ENCODE assay signal across 8 cellular contexts in the genomic region with DNA sequence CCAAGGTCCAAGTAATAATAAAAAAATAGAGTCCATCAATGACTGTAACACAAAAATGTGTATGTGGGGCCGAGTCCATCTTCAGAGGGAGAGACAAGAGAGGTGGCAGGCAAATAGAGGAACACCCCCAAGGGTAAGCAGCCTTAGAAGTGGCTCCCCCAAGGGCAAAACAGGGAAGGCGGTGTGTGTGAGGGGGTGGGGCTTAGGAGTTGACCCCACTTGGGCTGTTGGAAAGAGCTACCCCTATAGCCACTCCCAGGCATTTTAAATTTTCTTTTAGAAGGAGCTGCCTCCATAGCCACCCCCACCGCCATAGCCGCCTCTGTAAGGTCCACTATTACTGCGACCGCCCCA. TPM values are rescaled to one million over a fixed set of nuclear protein-coding genes. Genes with fewer than 3 reads are reported as not detected.
DNase-seq lines count a peak whose midpoint lies in the region; TF ChIP-seq lines count a peak whose summit lies in the region.

No MANE protein-coding gene starts in this region.

- BruUV-seq in Caco-2 (replicated peaks; lab: Mats Ljungman, UMichigan) = no TSS peak

- peak overlapping the region; percentile 54 for H3K4me2 ChIP-seq in parathyroid adenoma (ENCODE audit: low read length)

- TF ChIP-seq CTCF in Caco-2 (IDR thresholded peaks at IDR 0.05; ENCODE audit: insufficient read depth in 1 of 2, low read depth in 1 of 2, low read length in 1 of 2, severe bottlenecking in 1 of 2, unreplicated experiment in 1 of 2) (no peak), fibroblast of pulmonary artery (IDR thresholded peaks at IDR 0.05; ENCODE audit: low read length, missing control alignments) (no peak), parathyroid adenoma (IDR thresholded peaks at IDR 0.05) (no peak)

- H3K9me3 ChIP-seq in Caco-2 = no peaks in the 10 kb centered on the region
- H3K9me3 ChIP-seq in parathyroid adenoma (ENCODE audit: control insufficient read depth, low read length) = no peaks in the 10 kb centered on the region

- H3K27me3 ChIP-seq in Caco-2 (replicated peaks; ENCODE audit: control insufficient read depth, insufficient read depth, low read length) (no peaks in the 10 kb centered on the region), parathyroid adenoma (ENCODE audit: control insufficient read depth, insufficient read depth, low read length) (no peaks in the 10 kb centered on the region)

- peak overlapping the region; percentile 100 for H3K27ac Mint-ChIP-seq in Caco-2 (ENCODE audit: unreplicated experiment)
- H3K27ac Mint-ChIP-seq in activated CD4-positive, alpha-beta T cell treated with anti-CD3 and anti-CD28 coated beads, Interleukin-2, amount 10 ng/mL, durations not matched to agents 7 days and 5 days = peak overlapping the region; percentile 100

- no peaks in the 10 kb centered on the region for H3K4me1 Mint-ChIP-seq in Caco-2 (ENCODE audit: low read depth, unreplicated experiment)
- H3K4me1 Mint-ChIP-seq in activated CD4-positive, alpha-beta T cell treated with anti-CD3 and anti-CD28 coated beads, Interleukin-2, amount 10 ng/mL, durations not matched to agents 7 days and 5 days = peaks cover 27% of the 10 kb centered on the region

- peaks cover 15% of the 10 kb centered on the region for H3K79me2 ChIP-seq in parathyroid adenoma

- H3K4me1 ChIP-seq in Caco-2 = peaks cover 20% of the 10 kb centered on the region
- H3K4me1 ChIP-seq in parathyroid adenoma = peaks cover 4% of the 10 kb centered on the region

- peak overlapping the region; percentile 99 for H3K9ac ChIP-seq in parathyroid adenoma

- H3K36me3 Mint-ChIP-seq in Caco-2 (ENCODE audit: insufficient read depth, unreplicated experiment) = peaks cover 53% of the 10 kb centered on the region
- H3K36me3 Mint-ChIP-seq in activated CD4-positive, alpha-beta T cell treated with anti-CD3 and anti-CD28 coated beads, Interleukin-2, amount 10 ng/mL, durations not matched to agents 7 days and 5 days (ENCODE audit: low read depth) = peaks cover 43% of the 10 kb centered on the region

- CTCF ChIA-PET in Caco-2 (lab: Charles Lee) = interaction anchor here (0.9 to 1.5 kb wide), 2 partner anchors 11 to 92 kb away, joined by 3 to 13 read pairs; no protein-coding TSS in a partner anchor
- CTCF ChIA-PET in activated CD4-positive, alpha-beta T cell treated with anti-CD3 and anti-CD28 coated beads, Interleukin-2, amount 10 ng/mL, durations not matched to agents 7 days and 5 days (lab: Charles Lee) = interaction anchor here (0.5 to 3.6 kb wide), 9 partner anchors 11 to 503 kb away, joined by 3 to 21 read pairs (median 4); partner anchors contain the start of gene KLHL3

- H3K4me3 ChIP-seq in Caco-2 (ENCODE audit: low read depth, low read length) = peak overlapping the region; percentile 91
- H3K4me3 ChIP-seq in fibroblast of pulmonary artery (replicated peaks; ENCODE audit: low read depth, low read length) = peak overlapping the region; percentile 94
- peak overlapping the region; percentile 100 for H3K4me3 ChIP-seq in parathyroid adenoma (ENCODE audit: low read depth, low read length)

- H3K36me3 ChIP-seq in Caco-2 (ENCODE audit: control insufficient read depth, insufficient read depth, low read length) (0 out of 2 replicates have a peak, but pooled peaks cover 1% of the 10 kb centered on the region), parathyroid adenoma (ENCODE audit: control insufficient read depth, insufficient read depth, low read length) (no peaks in the 10 kb centered on the region)

- in situ Hi-C loops in KBM-7 (cut with MboI; ENCODE audit: low pct_unique_long_range_greater_than_20kb, low sequenced_read_pairs) (no loop called here), G401 (cut with HindIII; ENCODE audit: low sequenced_read_pairs) (no loop called here)

- POLR2A ChIA-PET in Caco-2 (lab: Charles Lee) = interaction anchor here (0.5 to 0.7 kb wide), 2 partner anchors 17 to 1651 kb away, joined by 3 read pairs; partner anchors contain the start of genes KLHL3 and SPATA24
- POLR2A ChIA-PET in activated CD4-positive, alpha-beta T cell treated with anti-CD3 and anti-CD28 coated beads, Interleukin-2, amount 10 ng/mL, durations not matched to agents 7 days and 5 days (lab: Charles Lee) = interaction anchor here (0.7 kb wide), 2 partner anchors 17 to 286 kb away, joined by 3 to 4 read pairs; partner anchors contain the start of gene KLHL3

- H3K27ac ChIP-seq in parathyroid adenoma = peak overlapping the region; percentile 97

- H3K27me3 Mint-ChIP-seq in Caco-2 (ENCODE audit: insufficient read depth, unreplicated experiment) = no peaks in the 10 kb centered on the region
- H3K27me3 Mint-ChIP-seq in activated CD4-positive, alpha-beta T cell treated with anti-CD3 and anti-CD28 coated beads, Interleukin-2, amount 10 ng/mL, durations not matched to agents 7 days and 5 days = no peaks in the 10 kb centered on the region

- peak overlapping the region; percentile 97 for H3K4me3 Mint-ChIP-seq in Caco-2 (ENCODE audit: unreplicated experiment)
- H3K4me3 Mint-ChIP-seq in activated CD4-positive, alpha-beta T cell treated with anti-CD3 and anti-CD28 coated beads, Interleukin-2, amount 10 ng/mL, durations not matched to agents 7 days and 5 days = peak overlapping the region; percentile 95

- no peak overlapping the region for H2AFZ ChIP-seq in parathyroid adenoma

- no peaks in the 10 kb centered on the region for H3K9me3 Mint-ChIP-seq in Caco-2 (ENCODE audit: unreplicated experiment)
- H3K9me3 Mint-ChIP-seq in activated CD4-positive, alpha-beta T cell treated with anti-CD3 and anti-CD28 coated beads, Interleukin-2, amount 10 ng/mL, durations not matched to agents 7 days and 5 days = no peaks in the 10 kb centered on the region

- no peak for DNase-seq in Caco-2
- DNase-seq in KBM-7 = peak; percentile 70
- DNase-seq in activated CD4-positive, alpha-beta T cell treated with anti-CD3 and anti-CD28 coated beads, Interleukin-2, amount 10 ng/mL, durations not matched to agents 7 days and 5 days = peak; percentile 41
- no peak for DNase-seq in fibroblast of pulmonary artery (ENCODE audit: low read depth)
- no peak for DNase-seq in G401 (ENCODE audit: low spot score)
- DNase-seq in inferior parietal cortex (ENCODE audit: extremely low spot score) = no peak
- DNase-seq in stimulated activated CD4-positive, alpha-beta T cell treated with anti-CD3 and anti-CD28 coated beads, Interleukin-4, amount 100 ng/mL, for 4 hours = no peak

- intact Hi-C loops in Caco-2 (cut with micrococcal nuclease; ENCODE audit: unreplicated experiment) = loop anchor here (1.0 kb wide), 1 partner anchor 69 kb away; no protein-coding TSS in a partner anchor

RNA-seq across cellular contexts. Expression of gene HNRNPA0, which starts 1.3 kb away (rescaled TPM):
- total RNA-seq in Caco-2 (2022) = 41.9 and 42.5 TPM in 2 replicates
- 10 to 100 TPM; 26.0 to 31.8 TPM for total RNA-seq in activated CD4-positive, alpha-beta T cell treated with anti-CD3 and anti-CD28 coated beads, Interleukin-2, amount 10 ng/mL, durations not matched to agents 7 days and 5 days
- total RNA-seq in G401 (2014; rRNA removed; shearing (Covaris generic)) = 79.3 and 83.7 TPM in 2 replicates

RNA-seq across cellular contexts. Expression of gene KLHL3, which starts 17.0 kb away (rescaled TPM):
- 3.5 TPM in 2 replicates for total RNA-seq in Caco-2 (2022)
- 10 to 100 TPM; 24.1 to 27.1 TPM for total RNA-seq in activated CD4-positive, alpha-beta T cell treated with anti-CD3 and anti-CD28 coated beads, Interleukin-2, amount 10 ng/mL, durations not matched to agents 7 days and 5 days
- 0.86 and 1.2 TPM in 2 replicates for total RNA-seq in G401 (2014; rRNA removed; shearing (Covaris generic))

Comparison
In these comparisons a context has a peak if more than half of its experiments do, and no peak if none do; other contexts are left out.
1. DNase-seq: peak in KBM-7 (single experiment) and activated CD4-positive, alpha-beta T cell treated with anti-CD3 and anti-CD28 coated beads, Interleukin-2, amount 10 ng/mL, durations not matched to agents 7 days and 5 days (single experiment); none in Caco-2 (0 of 2), fibroblast of pulmonary artery (single experiment), G401 (single experiment), inferior parietal cortex (single experiment) and stimulated activated CD4-positive, alpha-beta T cell treated with anti-CD3 and anti-CD28 coated beads, Interleukin-4, amount 100 ng/mL, for 4 hours (0 of 2).
2. Peak in every context shown above with its lines, with median percentiles within 50 percentile points of each other: H3K4me3 ChIP-seq.